In the genomic region with DNA sequence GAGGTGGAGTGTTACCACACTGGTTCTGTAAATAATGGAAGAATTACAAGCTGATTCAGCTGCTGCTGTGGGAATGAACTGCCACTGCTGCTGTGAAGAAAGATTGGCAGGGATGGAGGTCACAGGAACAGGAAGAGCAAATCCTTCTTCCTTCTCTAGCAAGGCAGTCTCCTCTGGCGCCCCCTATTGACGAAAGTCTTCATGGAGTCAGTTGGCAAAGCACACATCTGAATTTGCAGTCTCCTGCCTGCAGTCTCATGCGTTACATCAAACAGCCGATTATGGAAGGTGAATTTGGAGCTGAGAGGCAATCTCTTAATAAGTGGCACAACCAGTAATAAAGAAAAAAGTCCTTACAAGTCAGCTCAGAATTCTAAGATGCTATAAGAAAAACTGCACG, we compare ENCODE assay signal across 8 cellular contexts.
DNase-seq lines count a peak whose midpoint lies in the region; ATAC-seq, FAIRE-seq and TF ChIP-seq lines count a peak whose summit lies in the region.

No MANE protein-coding gene starts in this region.

- H3K27me3 Mint-ChIP-seq in activated naive CD4-positive, alpha-beta T cell treated with anti-CD3 and anti-CD28 coated beads for 36 hours (ENCODE audit: low read depth) = no peaks in the 10 kb centered on the region
- H3K27me3 Mint-ChIP-seq in neural progenitor cell (ENCODE audit: insufficient read depth, low read depth) = peaks cover 3% of the 10 kb centered on the region
- H3K27me3 Mint-ChIP-seq in natural killer cell treated with Interleukin-12 subunit alpha and Interleukin-12 subunit beta and Interleukin-15 and Interleukin-18, amount 100 ng/mL, for 72 hours = no peaks in the 10 kb centered on the region

- peaks cover 5% of the 10 kb centered on the region for H3K9me3 Mint-ChIP-seq in activated naive CD4-positive, alpha-beta T cell treated with anti-CD3 and anti-CD28 coated beads for 36 hours
- peaks cover 32% of the 10 kb centered on the region for H3K9me3 Mint-ChIP-seq in neural progenitor cell
- peaks cover 14% of the 10 kb centered on the region for H3K9me3 Mint-ChIP-seq in natural killer cell treated with Interleukin-12 subunit alpha and Interleukin-12 subunit beta and Interleukin-15 and Interleukin-18, amount 100 ng/mL, for 72 hours

- no TSS peak for BruUV-seq in endothelial cell of umbilical vein (replicated peaks; lab: Mats Ljungman, UMichigan)

- no peak for ATAC-seq in natural killer cell treated with Interleukin-12 subunit alpha and Interleukin-12 subunit beta and Interleukin-15 and Interleukin-18, amount 100 ng/mL, for 72 hours
- no peak for ATAC-seq in GM18861 (IDR thresholded peaks at IDR 0.05; ENCODE audit: unreplicated experiment)

- H3K27ac Mint-ChIP-seq in activated naive CD4-positive, alpha-beta T cell treated with anti-CD3 and anti-CD28 coated beads for 36 hours = no peak overlapping the region
- H3K27ac Mint-ChIP-seq in neural progenitor cell = no peak overlapping the region
- no peak overlapping the region for H3K27ac Mint-ChIP-seq in natural killer cell treated with Interleukin-12 subunit alpha and Interleukin-12 subunit beta and Interleukin-15 and Interleukin-18, amount 100 ng/mL, for 72 hours

- FAIRE-seq in endothelial cell of umbilical vein (lab: Jason Lieb, UNC) = no peak

- H4K20me1 ChIP-seq in endothelial cell of umbilical vein (replicated peaks; ENCODE audit: control insufficient read depth, extremely low read depth, insufficient read depth, low read length) (no peaks in the 10 kb centered on the region), neural progenitor cell (ENCODE audit: low read depth) (no peaks in the 10 kb centered on the region)

- no peak for TF ChIP-seq POLR2A in endothelial cell of umbilical vein (IDR thresholded peaks at IDR 0.05; ENCODE audit: low read depth, low read length)

- peak; percentile 52 for DNase-seq in activated naive CD4-positive, alpha-beta T cell treated with anti-CD3 and anti-CD28 coated beads for 36 hours
- DNase-seq in activated naive CD4-positive, alpha-beta T cell (lab: John Stamatoyannopoulos, UW) = no peak
- DNase-seq in NOMO-1 treated with DMSO at 0.1 percent for 48 hours (lab: John Stamatoyannopoulos, UW; ENCODE audit: unreplicated experiment) = peak; percentile 13
- DNase-seq in endothelial cell of umbilical vein (ENCODE audit: low read depth, low spot score) = peak; percentile 25
- DNase-seq in neural progenitor cell (ENCODE audit: low spot score) = peak; percentile 84
- DNase-seq in activated CD4-positive, CD25-positive, alpha-beta regulatory T cell (lab: John Stamatoyannopoulos, UW) = no peak
- DNase-seq in natural killer cell treated with Interleukin-12 subunit alpha and Interleukin-12 subunit beta and Interleukin-15 and Interleukin-18, amount 100 ng/mL, for 72 hours (ENCODE audit: low spot score) = no peak

- H3F3A ChIP-seq in neural progenitor cell (ENCODE audit: low read depth) = no peaks in the 10 kb centered on the region

- dilution Hi-C loops in endothelial cell of umbilical vein (cut with MboI; ENCODE audit: extremely low pct_ligation_motif_present, low sequenced_read_pairs) = no loop called here

- intact Hi-C loops in activated naive CD4-positive, alpha-beta T cell treated with anti-CD3 and anti-CD28 coated beads for 36 hours (cut with micrococcal nuclease) = loop anchor here (5.0 kb wide), 1 partner anchor 337 kb away; no protein-coding TSS in a partner anchor
- intact Hi-C loops in endothelial cell of umbilical vein (cut with micrococcal nuclease) = loop anchor here (5.0 to 10.0 kb wide), 2 partner anchors 337 to 395 kb away; no protein-coding TSS in a partner anchor

- H2AFZ ChIP-seq in endothelial cell of umbilical vein (ENCODE audit: low read depth, low read length) (no peak overlapping the region), neural progenitor cell (replicated peaks) (peak overlapping the region; percentile 52)

- no peak overlapping the region for H3K4me2 ChIP-seq in endothelial cell of umbilical vein (ENCODE audit: insufficient read depth, low read length)
- H3K4me2 ChIP-seq in neural progenitor cell = no peak overlapping the region

- CTCF ChIA-PET in activated naive CD4-positive, alpha-beta T cell treated with anti-CD3 and anti-CD28 coated beads for 36 hours (lab: Charles Lee) = no interaction called here
- CTCF ChIA-PET in endothelial cell of umbilical vein (lab: Charles Lee) = interaction anchor here (1.0 to 1.5 kb wide), 3 partner anchors 9 to 337 kb away, joined by 3 to 5 read pairs (median 4); no protein-coding TSS in a partner anchor

- H3K4me3 ChIP-seq in endothelial cell of umbilical vein (replicated peaks in 1 of 3; ENCODE audit: insufficient read depth in 1 of 3, low read depth in 1 of 3, low read length in 3 of 3) (no peak overlapping the region), neural progenitor cell (no peak overlapping the region)

- H3K4me3 Mint-ChIP-seq in activated naive CD4-positive, alpha-beta T cell treated with anti-CD3 and anti-CD28 coated beads for 36 hours = no peak overlapping the region
- no peak overlapping the region for H3K4me3 Mint-ChIP-seq in neural progenitor cell
- H3K4me3 Mint-ChIP-seq in natural killer cell treated with Interleukin-12 subunit alpha and Interleukin-12 subunit beta and Interleukin-15 and Interleukin-18, amount 100 ng/mL, for 72 hours = no peak overlapping the region

- H3K4me1 ChIP-seq in endothelial cell of umbilical vein (ENCODE audit: control insufficient read depth, extremely low read depth, insufficient read depth, low read length) = no peaks in the 10 kb centered on the region
- H3K4me1 ChIP-seq in neural progenitor cell = no peaks in the 10 kb centered on the region

- H3K27ac ChIP-seq in endothelial cell of umbilical vein (ENCODE audit: insufficient read depth, low read depth, low read length) = no peak overlapping the region
- H3K27ac ChIP-seq in neural progenitor cell = no peak overlapping the region

- H3K9ac ChIP-seq in endothelial cell of umbilical vein (replicated peaks; ENCODE audit: extremely low read depth, insufficient read depth, low read length) = no peak overlapping the region
- no peak overlapping the region for H3K9ac ChIP-seq in neural progenitor cell

- no peaks in the 10 kb centered on the region for H3K79me2 ChIP-seq in endothelial cell of umbilical vein (ENCODE audit: control insufficient read depth, insufficient read depth, low read length)
- H3K79me2 ChIP-seq in neural progenitor cell (ENCODE audit: low read depth) = no peaks in the 10 kb centered on the region

- H3K27me3 ChIP-seq in endothelial cell of umbilical vein (ENCODE audit: control insufficient read depth in 2 of 2, insufficient read depth in 2 of 2, low read length in 2 of 2) (no peaks in the 10 kb centered on the region), neural progenitor cell (no peaks in the 10 kb centered on the region)

- H3K4me1 Mint-ChIP-seq in activated naive CD4-positive, alpha-beta T cell treated with anti-CD3 and anti-CD28 coated beads for 36 hours (ENCODE audit: low read depth) = no peaks in the 10 kb centered on the region
- H3K4me1 Mint-ChIP-seq in neural progenitor cell = peaks cover 5% of the 10 kb centered on the region
- no peaks in the 10 kb centered on the region for H3K4me1 Mint-ChIP-seq in natural killer cell treated with Interleukin-12 subunit alpha and Interleukin-12 subunit beta and Interleukin-15 and Interleukin-18, amount 100 ng/mL, for 72 hours (ENCODE audit: low read depth in 2 of 2)

- TF ChIP-seq CTCF in endothelial cell of umbilical vein (IDR thresholded peaks at IDR 0.05; ENCODE audit: extremely low read depth in 1 of 2, insufficient read depth in 1 of 2, low read depth in 1 of 2, low read length in 2 of 2) (peak; percentile 33 to 39), neural progenitor cell (IDR thresholded peaks at IDR 0.05) (peak; percentile 79)

- H3K36me3 ChIP-seq in endothelial cell of umbilical vein (ENCODE audit: control insufficient read depth in 2 of 2, extremely low read depth in 1 of 2, insufficient read depth in 2 of 2, low read length in 2 of 2) = no peaks in the 10 kb centered on the region
- no peaks in the 10 kb centered on the region for H3K36me3 ChIP-seq in neural progenitor cell

- no peaks in the 10 kb centered on the region for H3K9me1 ChIP-seq in endothelial cell of umbilical vein (replicated peaks; ENCODE audit: control insufficient read depth, extremely low read depth, insufficient read depth, low read length)

- H3K9me3 ChIP-seq in endothelial cell of umbilical vein (replicated peaks; ENCODE audit: control insufficient read depth, insufficient read depth, low read length) (no peaks in the 10 kb centered on the region), neural progenitor cell (ENCODE audit: low read depth) (no peaks in the 10 kb centered on the region)

- POLR2A ChIA-PET in endothelial cell of umbilical vein (lab: Charles Lee) = no interaction called here

- no peaks in the 10 kb centered on the region for H3K36me3 Mint-ChIP-seq in activated naive CD4-positive, alpha-beta T cell treated with anti-CD3 and anti-CD28 coated beads for 36 hours (ENCODE audit: low read depth)
- peaks cover 2% of the 10 kb centered on the region for H3K36me3 Mint-ChIP-seq in neural progenitor cell
- no peaks in the 10 kb centered on the region for H3K36me3 Mint-ChIP-seq in natural killer cell treated with Interleukin-12 subunit alpha and Interleukin-12 subunit beta and Interleukin-15 and Interleukin-18, amount 100 ng/mL, for 72 hours

TF ChIP-seq in endothelial cell of umbilical vein, 7 proteins besides CTCF, POLR2A, EP300 and RAD21:
- TF ChIP-seq EZH2 (IDR thresholded peaks at IDR 0.05; ENCODE audit: borderline replicate concordance, low read depth, low read length, severe bottlenecking) (no peak), POLR2AphosphoS5 (IDR thresholded peaks at IDR 0.05; ENCODE audit: insufficient read depth, low read depth, low read length) (no peak), FOS (IDR thresholded peaks at IDR 0.05; ENCODE audit: borderline replicate concordance, insufficient read depth, low read length) (no peak), GATA2 (IDR thresholded peaks at IDR 0.05; ENCODE audit: insufficient read depth, insufficient read length, low read depth, low read length) (no peak), JUN (IDR thresholded peaks at IDR 0.05; ENCODE audit: borderline replicate concordance, insufficient read depth, insufficient read length, low read depth) (no peak), MYC (IDR thresholded peaks at IDR 0.05; ENCODE audit: low read depth, low read length) (no peak)
- TF ChIP-seq, protein P1, sequence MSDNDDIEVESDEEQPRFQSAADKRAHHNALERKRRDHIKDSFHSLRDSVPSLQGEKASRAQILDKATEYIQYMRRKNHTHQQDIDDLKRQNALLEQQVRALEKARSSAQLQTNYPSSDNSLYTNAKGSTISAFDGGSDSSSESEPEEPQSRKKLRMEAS (IDR thresholded peaks at IDR 0.05; ENCODE audit: insufficient read depth, insufficient read length) = no peak

Comparison
In these comparisons a context has a peak if more than half of its experiments do, and no peak if none do; other contexts are left out.
1. DNase-seq: peak in activated naive CD4-positive, alpha-beta T cell treated with anti-CD3 and anti-CD28 coated beads for 36 hours (single experiment), NOMO-1 treated with DMSO at 0.1 percent for 48 hours (single experiment), endothelial cell of umbilical vein (single experiment) and neural progenitor cell (single experiment); none in activated naive CD4-positive, alpha-beta T cell (0 of 4), activated CD4-positive, CD25-positive, alpha-beta regulatory T cell (0 of 4) and natural killer cell treated with Interleukin-12 subunit alpha and Interleukin-12 subunit beta and Interleukin-15 and Interleukin-18, amount 100 ng/mL, for 72 hours (single experiment).